Comparison of ENCODE assay signal across 8 cellular contexts in genomic region chr17:48995871-48996695, GRCh38. TPM values are rescaled to one million over a fixed set of nuclear protein-coding genes. Genes with fewer than 3 reads are reported as not detected.
A peak's percentile ranks its signal among the peaks of the same experiment; 100 is the strongest.
DNase-seq lines count a peak whose midpoint lies in the region; ATAC-seq and TF ChIP-seq lines count a peak whose summit lies in the region.

No MANE protein-coding gene starts in this region.

- no peaks in the 10 kb centered on the region for H3K9me3 ChIP-seq in aorta (ENCODE audit: control insufficient read depth, low read length)

- H3K36me3 ChIP-seq in aorta (ENCODE audit: control insufficient read depth in 1 of 2, insufficient read depth in 2 of 2, low read length in 1 of 2) = no peaks in the 10 kb centered on the region

- WGBS in aorta, 2 donors = 4% methylated on average over 52 to 77 of the region's 77 CpGs

- H3K27ac ChIP-seq in aorta (ENCODE audit: low read depth in 1 of 2, low read length in 2 of 2) = no peak overlapping the region

- intact Hi-C loops in aorta (cut with DNase I) = no loop called here

- H3K4me3 ChIP-seq in aorta (ENCODE audit: low read length in 2 of 2) = no peak overlapping the region

- H3K27me3 ChIP-seq in aorta (ENCODE audit: control insufficient read depth in 1 of 2, insufficient read depth in 2 of 2, low read length in 1 of 2) = no peaks in the 10 kb centered on the region

- peak; percentile 58 for ATAC-seq in SK-N-SH treated with all-trans-retinoic acid at 6 μM for 48 hours
- ATAC-seq in aorta (ENCODE audit: low FRiP score) = peak; percentile 42

- no peaks in the 10 kb centered on the region for H3K4me1 ChIP-seq in aorta (ENCODE audit: control insufficient read depth in 1 of 2, insufficient read depth in 2 of 2, low read length in 2 of 2)

- peak; percentile 24 for DNase-seq in stimulated activated CD4-positive, alpha-beta T cell treated with anti-CD3 and anti-CD28 coated beads, Interleukin-15, amount 100 ng/mL, for 24 hours
- no peak for DNase-seq in stimulated activated CD4-positive, alpha-beta T cell treated with anti-CD3 and anti-CD28 coated beads, Interleukin-1b, Interleukin-23, amount 100 ng/mL, for 48 hours
- DNase-seq in germinal center (ENCODE audit: low spot score) (peak; percentile 34), aorta (no peak), dermis blood vessel endothelial cell (no peak), NCI-H1092 treated with DMSO at 0.1 percent for 48 hours (lab: John Stamatoyannopoulos, UW) (no peak), GM19240 (ENCODE audit: insufficient read length, low spot score) (no peak)

TF ChIP-seq in SK-N-SH treated with all-trans-retinoic acid at 6 μM for 48 hours, 23 proteins besides CTCF, POLR2A, EP300 and RAD21:
- TF ChIP-seq, protein P1, sequence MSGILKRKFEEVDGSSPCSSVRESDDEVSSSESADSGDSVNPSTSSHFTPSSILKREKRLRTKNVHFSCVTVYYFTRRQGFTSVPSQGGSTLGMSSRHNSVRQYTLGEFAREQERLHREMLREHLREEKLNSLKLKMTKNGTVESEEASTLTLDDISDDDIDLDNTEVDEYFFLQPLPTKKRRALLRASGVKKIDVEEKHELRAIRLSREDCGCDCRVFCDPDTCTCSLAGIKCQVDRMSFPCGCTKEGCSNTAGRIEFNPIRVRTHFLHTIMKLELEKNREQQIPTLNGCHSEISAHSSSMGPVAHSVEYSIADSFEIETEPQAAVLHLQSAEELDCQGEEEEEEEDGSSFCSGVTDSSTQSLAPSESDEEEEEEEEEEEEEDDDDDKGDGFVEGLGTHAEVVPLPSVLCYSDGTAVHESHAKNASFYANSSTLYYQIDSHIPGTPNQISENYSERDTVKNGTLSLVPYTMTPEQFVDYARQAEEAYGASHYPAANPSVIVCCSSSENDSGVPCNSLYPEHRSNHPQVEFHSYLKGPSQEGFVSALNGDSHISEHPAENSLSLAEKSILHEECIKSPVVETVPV (CRISPR knock-in tag; IDR thresholded peaks at IDR 0.05) = no peak
- TF ChIP-seq, protein P2, sequence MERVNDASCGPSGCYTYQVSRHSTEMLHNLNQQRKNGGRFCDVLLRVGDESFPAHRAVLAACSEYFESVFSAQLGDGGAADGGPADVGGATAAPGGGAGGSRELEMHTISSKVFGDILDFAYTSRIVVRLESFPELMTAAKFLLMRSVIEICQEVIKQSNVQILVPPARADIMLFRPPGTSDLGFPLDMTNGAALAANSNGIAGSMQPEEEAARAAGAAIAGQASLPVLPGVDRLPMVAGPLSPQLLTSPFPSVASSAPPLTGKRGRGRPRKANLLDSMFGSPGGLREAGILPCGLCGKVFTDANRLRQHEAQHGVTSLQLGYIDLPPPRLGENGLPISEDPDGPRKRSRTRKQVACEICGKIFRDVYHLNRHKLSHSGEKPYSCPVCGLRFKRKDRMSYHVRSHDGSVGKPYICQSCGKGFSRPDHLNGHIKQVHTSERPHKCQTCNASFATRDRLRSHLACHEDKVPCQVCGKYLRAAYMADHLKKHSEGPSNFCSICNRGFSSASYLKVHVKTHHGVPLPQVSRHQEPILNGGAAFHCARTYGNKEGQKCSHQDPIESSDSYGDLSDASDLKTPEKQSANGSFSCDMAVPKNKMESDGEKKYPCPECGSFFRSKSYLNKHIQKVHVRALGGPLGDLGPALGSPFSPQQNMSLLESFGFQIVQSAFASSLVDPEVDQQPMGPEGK (CRISPR knock-in tag; IDR thresholded peaks at IDR 0.05; ENCODE audit: borderline replicate concordance) = no peak
- TF ChIP-seq GLIS3 (CRISPR knock-in tag; IDR thresholded peaks at IDR 0.05) = no peak
- TF ChIP-seq TCF4 (CRISPR knock-in tag; IDR thresholded peaks at IDR 0.05; ENCODE audit: borderline replicate concordance) = no peak
- no peak for TF ChIP-seq ESRRG (CRISPR knock-in tag; IDR thresholded peaks at IDR 0.05)

RNA-seq across cellular contexts. Expression of gene IGF2BP1, which starts 1.1 kb away (rescaled TPM):
- total RNA-seq in aorta (under 1 TPM in 1 of 2 donors, not detected in 1; 0.29 TPM), dermis blood vessel endothelial cell (0.51 and 0.85 TPM in 2 replicates)
- under 1 TPM in 1 of 2 donors, not detected in 1; 0.13 TPM for polyA plus RNA-seq in aorta

RNA-seq across cellular contexts. Expression of gene GIP, which starts 27.7 kb away (rescaled TPM):
- not detected for total RNA-seq in aorta
- polyA plus RNA-seq in aorta = 1 to 10 TPM in 1 of 2 donors, not detected in 1; 3.3 TPM
- not detected in 2 replicates for total RNA-seq in dermis blood vessel endothelial cell

RNA-seq across cellular contexts. Expression of gene SNF8, which starts 51.4 kb away (rescaled TPM):
- total RNA-seq in aorta = 10 to 100 TPM; 78.8 to 82.9 TPM
- 100 to 1,000 TPM; 148 to 217 TPM for polyA plus RNA-seq in aorta
- total RNA-seq in dermis blood vessel endothelial cell = 127 and 138 TPM in 2 replicates

Comparison
In these comparisons a context has a peak if more than half of its experiments do, and no peak if none do; other contexts are left out.
1. DNase-seq: peak in stimulated activated CD4-positive, alpha-beta T cell treated with anti-CD3 and anti-CD28 coated beads, Interleukin-15, amount 100 ng/mL, for 24 hours (single experiment) and germinal center (single experiment); none in stimulated activated CD4-positive, alpha-beta T cell treated with anti-CD3 and anti-CD28 coated beads, Interleukin-1b, Interleukin-23, amount 100 ng/mL, for 48 hours (single experiment), aorta (0 of 2), dermis blood vessel endothelial cell (single experiment), NCI-H1092 treated with DMSO at 0.1 percent for 48 hours (single experiment) and GM19240 (single experiment).